ENCODE assay signal across 8 cellular contexts in genomic region chr19:13880059-13880672, GRCh38. TPM values are rescaled to one million over a fixed set of nuclear protein-coding genes. Genes with fewer than 3 reads are reported as not detected.
DNase-seq lines count a peak whose midpoint lies in the region; ATAC-seq, FAIRE-seq and TF ChIP-seq lines count a peak whose summit lies in the region.

No MANE protein-coding gene starts in this region.

- no peaks in the 10 kb centered on the region for H3K36me3 ChIP-seq in keratinocyte (ENCODE audit: control insufficient read depth in 2 of 2, extremely low read depth in 1 of 2, insufficient read depth in 2 of 2, low read length in 2 of 2)

- FAIRE-seq in keratinocyte (lab: Jason Lieb, UNC) = peak; percentile 94

- H3K4me2 ChIP-seq in keratinocyte (ENCODE audit: control insufficient read depth, extremely low read depth, insufficient read depth, low read depth, low read length) = peak overlapping the region; percentile 73

- TF ChIP-seq CTCF in AG09319 (IDR thresholded peaks at IDR 0.05; ENCODE audit: low read depth, low read length) = peak; percentile 99
- peak; percentile 96 to 99 (median 99) for TF ChIP-seq CTCF in keratinocyte (optimal IDR thresholded peaks at IDR 0.05 in 1 of 3, IDR thresholded peaks at IDR 0.05 in 1 of 3, conservative IDR thresholded peaks at IDR 0.05 in 1 of 3; ENCODE audit: extremely low read depth in 1 of 3, insufficient read depth in 2 of 3, low read length in 3 of 3)

- H3K27me3 ChIP-seq in keratinocyte (ENCODE audit: control insufficient read depth, extremely low read depth, insufficient read depth, low read length) = peaks cover 5% of the 10 kb centered on the region

- H3K4me1 ChIP-seq in keratinocyte (ENCODE audit: control insufficient read depth, extremely low read depth, insufficient read depth, low read length) = peaks cover 11% of the 10 kb centered on the region

- peak overlapping the region in 2 of 3 experiments; percentile 49 to 51 for H3K4me3 ChIP-seq in keratinocyte (ENCODE audit: control insufficient read depth in 2 of 3, extremely low read depth in 1 of 3, insufficient read depth in 2 of 3, low read depth in 1 of 3, low read length in 3 of 3)

- H4K20me1 ChIP-seq in keratinocyte (ENCODE audit: control insufficient read depth, extremely low read depth, insufficient read depth, low read length) = no peaks in the 10 kb centered on the region

- dilution Hi-C loops in keratinocyte (cut with MboI; ENCODE audit: extremely low pct_ligation_motif_present, low sequenced_read_pairs) = no loop called here

- no peaks in the 10 kb centered on the region for H3K9me3 ChIP-seq in keratinocyte (ENCODE audit: control insufficient read depth, low read depth, low read length)

- no peaks in the 10 kb centered on the region for H3K79me2 ChIP-seq in keratinocyte (ENCODE audit: control insufficient read depth, insufficient read depth, low read length)

- peak overlapping the region; percentile 52 for H3K9ac ChIP-seq in keratinocyte (ENCODE audit: control insufficient read depth, extremely low read depth, insufficient read depth, low read length)

- H3K9me1 ChIP-seq in keratinocyte (ENCODE audit: control insufficient read depth, extremely low read depth, insufficient read depth, low read length) = peaks cover 2% of the 10 kb centered on the region

- ATAC-seq in GM19023 (IDR thresholded peaks at IDR 0.05; ENCODE audit: unreplicated experiment) (peak; percentile 80), HG03280 (IDR thresholded peaks at IDR 0.05; ENCODE audit: unreplicated experiment) (peak; percentile 90)

- peak overlapping the region; percentile 40 for H3K27ac ChIP-seq in keratinocyte (ENCODE audit: control insufficient read depth, insufficient read depth, low read length)

- DNase-seq in AG09319 (ENCODE audit: extremely low read depth, low read depth) (peak; percentile 89), NCI-H345 treated with DMSO at 0.1 percent for 48 hours (lab: John Stamatoyannopoulos, UW; ENCODE audit: unreplicated experiment) (peak; percentile 62), cerebellar cortex (ENCODE audit: low spot score) (peak; percentile 92), keratinocyte (ENCODE audit: low read depth, low spot score) (peak; percentile 83)
- peak; percentile 91 for DNase-seq in activated CD4-positive, CD25-positive, alpha-beta regulatory T cell treated with anti-CD3 and anti-CD28 coated beads, Interleukin-2, amount 50 U/mL, for 16 hours (ENCODE audit: low read depth, low spot score)
- DNase-seq in stimulated activated CD4-positive, alpha-beta T cell treated with anti-CD3 and anti-CD28 coated beads, Interleukin-15, amount 100 ng/mL, for 1 hour (ENCODE audit: low read depth in 1 of 2, low spot score in 1 of 2) = peak; percentile 97 to 99

- H2AFZ ChIP-seq in keratinocyte (ENCODE audit: control insufficient read depth, low read length) = peak overlapping the region; percentile 76

RNA-seq across cellular contexts. Expression of gene NANOS3, which starts 3.2 kb away (rescaled TPM):
- 0.18 TPM in 1 of 3 replicates, not detected in the others for polyA plus RNA-seq in keratinocyte
- polyA plus RNA-seq in keratinocyte (2011; ENCODE audit: low read depth) = not detected
- 0.40 TPM in 1 of 2 replicates, not detected in the other for polyA plus RNA-seq in keratinocyte (2011; cell fraction: cytosol; rRNA removed)
- not detected in 2 replicates for polyA plus RNA-seq in keratinocyte (2011; cell fraction: nucleus; rRNA removed)
- 0.86 TPM in 1 of 2 replicates, not detected in the other for polyA plus RNA-seq in keratinocyte (2012; ENCODE audit: low replicate concordance)
- polyA minus RNA-seq in keratinocyte = 0.40 TPM in 1 of 3 replicates, not detected in the others
- not detected for polyA minus RNA-seq in keratinocyte (2011; cell fraction: cytosol; rRNA and poly(A)+ RNA removed)
- polyA minus RNA-seq in keratinocyte (2011; cell fraction: nucleus; rRNA and poly(A)+ RNA removed) = not detected in 2 replicates

RNA-seq across cellular contexts. Expression of gene BRME1, which starts 25.8 kb away (rescaled TPM):
- 0.22 to 0.57 TPM (median 0.26 TPM) in 3 replicates for polyA plus RNA-seq in keratinocyte
- not detected for polyA plus RNA-seq in keratinocyte (2011; ENCODE audit: low read depth)
- 0.17 and 0.30 TPM in 2 replicates for polyA plus RNA-seq in keratinocyte (2011; cell fraction: cytosol; rRNA removed)
- 0.43 and 0.61 TPM in 2 replicates for polyA plus RNA-seq in keratinocyte (2011; cell fraction: nucleus; rRNA removed)
- polyA plus RNA-seq in keratinocyte (2012; ENCODE audit: low replicate concordance) = 0.44 and 0.71 TPM in 2 replicates
- 0.38 to 0.56 TPM in 2 of 3 replicates, not detected in the other for polyA minus RNA-seq in keratinocyte
- polyA minus RNA-seq in keratinocyte (2011; cell fraction: cytosol; rRNA and poly(A)+ RNA removed) = 1.5 TPM
- not detected in 2 replicates for polyA minus RNA-seq in keratinocyte (2011; cell fraction: nucleus; rRNA and poly(A)+ RNA removed)

RNA-seq across cellular contexts. Expression of gene CC2D1A, which starts 25.8 kb away (rescaled TPM):
- 11.2 to 15.6 TPM (median 14.7 TPM) in 3 replicates for polyA plus RNA-seq in keratinocyte
- polyA plus RNA-seq in keratinocyte (2011; ENCODE audit: low read depth) = 33.3 TPM
- 6.7 and 13.2 TPM in 2 replicates for polyA plus RNA-seq in keratinocyte (2011; cell fraction: cytosol; rRNA removed)
- polyA plus RNA-seq in keratinocyte (2011; cell fraction: nucleus; rRNA removed) = 36.5 and 49.5 TPM in 2 replicates
- polyA plus RNA-seq in keratinocyte (2012; ENCODE audit: low replicate concordance) = 18.5 and 22.1 TPM in 2 replicates
- polyA minus RNA-seq in keratinocyte = 13.6 to 45.7 TPM (median 15.7 TPM) in 3 replicates
- polyA minus RNA-seq in keratinocyte (2011; cell fraction: cytosol; rRNA and poly(A)+ RNA removed) = 17.5 TPM
- polyA minus RNA-seq in keratinocyte (2011; cell fraction: nucleus; rRNA and poly(A)+ RNA removed) = 16.7 and 18.5 TPM in 2 replicates

RNA-seq across cellular contexts. Expression of gene PODNL1, which starts 58.1 kb away (rescaled TPM):
- polyA plus RNA-seq in keratinocyte = 1.0 to 2.1 TPM (median 1.5 TPM) in 3 replicates
- 1.7 TPM for polyA plus RNA-seq in keratinocyte (2011; ENCODE audit: low read depth)
- polyA plus RNA-seq in keratinocyte (2011; cell fraction: cytosol; rRNA removed) = 1.9 and 3.1 TPM in 2 replicates
- 3.1 and 4.3 TPM in 2 replicates for polyA plus RNA-seq in keratinocyte (2011; cell fraction: nucleus; rRNA removed)
- polyA plus RNA-seq in keratinocyte (2012; ENCODE audit: low replicate concordance) = 2.2 and 3.9 TPM in 2 replicates
- 0.45 to 2.1 TPM (median 0.85 TPM) in 3 replicates for polyA minus RNA-seq in keratinocyte
- 4.0 TPM for polyA minus RNA-seq in keratinocyte (2011; cell fraction: cytosol; rRNA and poly(A)+ RNA removed)
- 1.5 and 2.0 TPM in 2 replicates for polyA minus RNA-seq in keratinocyte (2011; cell fraction: nucleus; rRNA and poly(A)+ RNA removed)

Comparison
In these comparisons a context has a peak if more than half of its experiments do, and no peak if none do; other contexts are left out.
1. Peak in every context shown above with its lines: DNase-seq, ATAC-seq, H3K4me3 ChIP-seq and H3K27ac ChIP-seq.